ENCODE assay signal across 20 cellular contexts in the genomic region with DNA sequence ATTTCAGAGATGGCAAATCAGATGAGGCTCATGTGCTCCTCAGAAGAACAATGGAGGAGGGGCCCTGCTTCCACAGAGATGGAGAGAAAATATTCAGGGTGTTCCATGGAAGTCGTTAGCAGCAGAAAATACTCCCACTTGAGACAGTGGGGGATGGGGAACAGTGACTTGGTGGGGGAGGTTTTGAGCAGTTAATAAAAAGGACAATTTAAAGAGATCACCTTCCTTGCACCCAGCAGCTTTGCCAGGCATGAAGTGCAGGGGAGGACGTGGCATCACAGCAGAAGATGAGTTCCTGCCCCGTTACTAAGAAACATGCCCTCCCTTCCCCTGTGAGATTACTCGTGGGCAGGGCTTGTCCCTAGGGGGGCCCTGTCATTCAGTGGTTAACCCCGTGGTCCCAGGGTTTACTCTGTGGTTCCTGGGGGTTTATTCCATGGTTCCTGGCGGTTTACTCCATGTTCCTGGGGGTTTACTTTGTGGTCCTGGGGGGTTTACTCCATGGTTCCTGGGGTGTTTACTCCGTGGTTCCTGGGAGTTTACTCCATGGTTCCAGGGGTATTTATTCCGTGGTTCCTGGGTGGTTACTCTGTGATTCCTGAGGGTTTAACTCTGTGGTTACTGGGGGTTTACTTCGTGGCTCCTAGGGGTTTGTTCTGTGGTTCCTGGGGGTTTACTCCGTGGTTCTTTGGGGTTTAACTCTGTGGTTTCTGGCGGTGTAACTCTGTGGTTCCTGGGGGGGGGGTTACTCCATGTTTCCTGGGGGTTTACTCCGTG.
"Had no signal": no experiment of that assay in that cellular context is flagged by ENCODE, and none has a peak within 500 bp of the region (broad histone marks: within the 10 kb centered on the region; RNA-seq: fewer than 3 reads in every experiment).

No MANE protein-coding gene starts in this region.

- DNase-seq: endodermal cell; foreskin melanocyte; kidney; left cardiac atrium; left ventricle myocardium inferior; lower lobe of right lung; natural killer cell; small intestine; stimulated activated CD4-positive, alpha-beta T cell treated with anti-CD3 and anti-CD28 coated beads, Interleukin-12 subunit alpha, Interleukin-12 subunit beta, amount 100 ng/mL, for 4 hours; stimulated activated CD4-positive, alpha-beta T cell treated with anti-CD3 and anti-CD28 coated beads, Interleukin-2, amount 100 ng/mL, for 48 hours; thyroid gland; uterus had no signal

- ATAC-seq: left cardiac atrium, lower lobe of right lung, natural killer cell, right cardiac atrium had no signal

- H3K4me1 Mint-ChIP-seq: endodermal cell, memory B cell, mesothelial cell of epicardium, neural crest cell had no signal

- H3K27me3 Mint-ChIP-seq: memory B cell, type B pancreatic cell had no signal

- H3K27ac Mint-ChIP-seq: dendritic cell treated with granulocyte-macrophage colony-stimulating factor and Interleukin-4, amounts not matched to agents 40 ng/mL and 50 ng/mL, for 4 days; endodermal cell; memory B cell; mesothelial cell of epicardium; natural killer cell; type B pancreatic cell had no signal

- H3K4me3 Mint-ChIP-seq: dendritic cell treated with granulocyte-macrophage colony-stimulating factor and Interleukin-4, amounts not matched to agents 40 ng/mL and 50 ng/mL, for 4 days; endodermal cell; memory B cell; mesothelial cell of epicardium; natural killer cell; neural crest cell; type B pancreatic cell had no signal

- H3K9me3 Mint-ChIP-seq: natural killer cell, neural crest cell, type B pancreatic cell had no signal

- H3K36me3 Mint-ChIP-seq: memory B cell, natural killer cell, type B pancreatic cell had no signal

- H3K9me3 ChIP-seq: lower lobe of right lung, ovary, suprapubic skin, thyroid gland, uterus had no signal
